Comparison of ENCODE assay signal across 17 cellular contexts in the genomic region with DNA sequence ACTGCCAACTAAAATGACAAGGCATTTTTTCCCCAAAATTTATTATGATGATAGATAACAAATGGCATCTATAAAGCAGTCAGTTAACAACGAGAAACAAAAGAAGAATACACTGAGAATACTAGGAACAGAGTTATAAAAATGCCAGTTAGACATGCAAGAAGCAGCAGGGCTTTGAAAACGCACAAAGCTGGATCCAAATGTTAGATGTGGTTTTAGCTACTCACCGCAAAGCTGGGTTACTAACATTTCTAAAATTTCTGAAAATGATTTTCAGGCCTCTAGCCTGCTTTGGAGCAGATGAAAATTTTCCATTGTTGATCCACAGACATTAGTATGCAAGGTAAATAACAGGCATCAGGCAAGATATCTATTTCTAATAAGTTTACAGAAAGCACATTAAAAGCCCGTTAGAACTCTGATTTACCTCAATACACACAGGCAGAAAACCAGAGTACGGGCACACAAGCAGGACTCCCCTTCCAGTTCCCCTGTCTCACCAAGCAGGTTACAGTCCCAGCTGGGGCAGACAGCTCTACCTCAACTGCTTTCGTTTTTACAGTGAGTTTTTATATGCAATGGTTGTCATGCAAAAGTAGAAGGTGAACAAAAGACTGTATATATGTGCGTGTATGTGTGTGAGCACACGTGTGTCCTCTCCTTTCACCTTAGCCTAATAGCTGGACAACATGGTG. TPM values are rescaled to one million over a fixed set of nuclear protein-coding genes. Genes with fewer than 3 reads are reported as not detected.
DNase-seq lines count a peak whose midpoint lies in the region; ATAC-seq and TF ChIP-seq lines count a peak whose summit lies in the region.
"Had no signal": no experiment of that assay in that cellular context is flagged by ENCODE, and none has a peak within 500 bp of the region (broad histone marks: within the 10 kb centered on the region; RNA-seq: fewer than 3 reads in every experiment).

No MANE protein-coding gene starts in this region.

- H3K9ac ChIP-seq in PC-3 (ENCODE audit: low read length) = no peak overlapping the region

- intact Hi-C loops in PC-3 (cut with micrococcal nuclease) = no loop called here
- intact Hi-C loops in Calu3 (cut with micrococcal nuclease; ENCODE audit: unreplicated experiment) = no loop called here

- H3K4me3 ChIP-seq in BJ (ENCODE audit: low read depth, low read length) (no peak overlapping the region), PC-3 (ENCODE audit: low read length) (no peak overlapping the region)
- H3K4me3 ChIP-seq: ovary, thoracic aorta had no signal

- no peaks in the 10 kb centered on the region for H3K4me1 ChIP-seq in PC-3 (ENCODE audit: insufficient read depth, low read length)

- DNase-seq in BJ (ENCODE audit: low read depth) = peak; percentile 61
- peak; percentile 71 for DNase-seq in LHCN-M2 (ENCODE audit: low read depth)
- no peak for DNase-seq in chondrocyte (ENCODE audit: low spot score)
- DNase-seq in nephron progenitor cell = no peak
- DNase-seq in activated naive CD8-positive, alpha-beta T cell treated with anti-CD3 and anti-CD28 coated beads for 36 hours = no peak
- DNase-seq in PC-3 = no peak
- DNase-seq in Calu3 = no peak
- DNase-seq: brain microvascular endothelial cell; CD8-positive, alpha-beta memory T cell; effector CD4-positive, alpha-beta T cell; MM.1S; NCI-H2029; NCI-H526 had no signal

- POLR2A ChIA-PET in BJ (lab: Charles Lee) (interaction anchor here (0.7 kb wide), 1 partner anchor 18 kb away, joined by 9 read pairs; no protein-coding TSS in a partner anchor), PC-3 (lab: Charles Lee; ENCODE audit: unreplicated experiment) (no interaction called here)

- BruUV-seq in PC-3 (replicated peaks; lab: Mats Ljungman, UMichigan) (no TSS peak), Calu3 (replicated peaks; lab: Mats Ljungman, UMichigan) (no TSS peak)

- no peak overlapping the region for H2AFZ ChIP-seq in PC-3 (ENCODE audit: low read length)

- H3K4me1 Mint-ChIP-seq in chondrocyte (ENCODE audit: low read depth) = peaks cover 21% of the 10 kb centered on the region
- H3K4me1 Mint-ChIP-seq in nephron progenitor cell = peaks cover 76% of the 10 kb centered on the region
- H3K4me1 Mint-ChIP-seq in activated naive CD8-positive, alpha-beta T cell treated with anti-CD3 and anti-CD28 coated beads for 36 hours = peaks cover 5% of the 10 kb centered on the region
- no peaks in the 10 kb centered on the region for H3K4me1 Mint-ChIP-seq in Calu3 (ENCODE audit: low read depth, unreplicated experiment)

- H3K9me3 Mint-ChIP-seq in chondrocyte (ENCODE audit: low read depth) = peaks cover 3% of the 10 kb centered on the region
- peaks cover 3% of the 10 kb centered on the region for H3K9me3 Mint-ChIP-seq in nephron progenitor cell
- no peaks in the 10 kb centered on the region for H3K9me3 Mint-ChIP-seq in activated naive CD8-positive, alpha-beta T cell treated with anti-CD3 and anti-CD28 coated beads for 36 hours
- peaks cover 14% of the 10 kb centered on the region for H3K9me3 Mint-ChIP-seq in Calu3 (ENCODE audit: low read depth, unreplicated experiment)

- H3K36me3 ChIP-seq in BJ (ENCODE audit: control insufficient read depth, insufficient read depth, low read length) (peaks cover 2% of the 10 kb centered on the region; the same call in 1 of the 2 replicates), PC-3 (ENCODE audit: low read depth, low read length) (no peaks in the 10 kb centered on the region)
- H3K36me3 ChIP-seq: brain microvascular endothelial cell, ovary, thoracic aorta had no signal

- H3K79me2 ChIP-seq in PC-3 (ENCODE audit: low read length) = no peaks in the 10 kb centered on the region

- H3K4me3 Mint-ChIP-seq in chondrocyte (ENCODE audit: unreplicated experiment) (no peak overlapping the region), nephron progenitor cell (peak overlapping the region; percentile 35), Calu3 (ENCODE audit: low read depth, unreplicated experiment) (no peak overlapping the region)
- H3K4me3 Mint-ChIP-seq in activated naive CD8-positive, alpha-beta T cell treated with anti-CD3 and anti-CD28 coated beads for 36 hours = no peak overlapping the region
- H3K4me3 Mint-ChIP-seq: CD8-positive, alpha-beta memory T cell had no signal

- TF ChIP-seq CTCF in BJ (IDR thresholded peaks at IDR 0.05; ENCODE audit: insufficient read depth, low read depth, low read length) = no peak
- no peak for TF ChIP-seq CTCF in chondrocyte (IDR thresholded peaks at IDR 0.05)
- no peak for TF ChIP-seq CTCF in nephron progenitor cell (IDR thresholded peaks at IDR 0.05)
- TF ChIP-seq CTCF in PC-3 (conservative IDR thresholded peaks at IDR 0.05; ENCODE audit: low read depth, low read length) = no peak
- no peak for TF ChIP-seq CTCF in Calu3 (IDR thresholded peaks at IDR 0.05; ENCODE audit: unreplicated experiment)

- H3K9me2 ChIP-seq in PC-3 (replicated peaks; ENCODE audit: low read length) = no peaks in the 10 kb centered on the region

- H3K27me3 Mint-ChIP-seq in chondrocyte (ENCODE audit: low read depth) (no peaks in the 10 kb centered on the region), nephron progenitor cell (ENCODE audit: low read depth, poor library complexity) (no peaks in the 10 kb centered on the region), Calu3 (ENCODE audit: unreplicated experiment) (peaks cover 23% of the 10 kb centered on the region)
- H3K27me3 Mint-ChIP-seq in activated naive CD8-positive, alpha-beta T cell treated with anti-CD3 and anti-CD28 coated beads for 36 hours = peaks cover 3% of the 10 kb centered on the region
- H3K27me3 Mint-ChIP-seq: CD8-positive, alpha-beta memory T cell had no signal

- peaks cover 3% of the 10 kb centered on the region for H3K36me3 Mint-ChIP-seq in chondrocyte (ENCODE audit: low read depth)
- peaks cover 54% of the 10 kb centered on the region for H3K36me3 Mint-ChIP-seq in nephron progenitor cell (ENCODE audit: low read depth)
- H3K36me3 Mint-ChIP-seq in activated naive CD8-positive, alpha-beta T cell treated with anti-CD3 and anti-CD28 coated beads for 36 hours = no peaks in the 10 kb centered on the region
- no peaks in the 10 kb centered on the region for H3K36me3 Mint-ChIP-seq in Calu3 (ENCODE audit: insufficient read depth, unreplicated experiment)

- CTCF ChIA-PET in BJ (lab: Yijun Ruan, JAX) = interaction anchor here (1.6 to 1.8 kb wide), 2 partner anchors 10 to 30 kb away, joined by 4 to 5 read pairs; no protein-coding TSS in a partner anchor
- CTCF ChIA-PET in PC-3 (lab: Charles Lee) = no interaction called here
- CTCF ChIA-PET in Calu3 (lab: Charles Lee) = interaction anchor here (0.6 kb wide), 1 partner anchor 23 kb away, joined by 6 read pairs; no protein-coding TSS in a partner anchor

- peak overlapping the region; percentile 43 for H3K27ac Mint-ChIP-seq in chondrocyte (ENCODE audit: unreplicated experiment)
- H3K27ac Mint-ChIP-seq in nephron progenitor cell = peak overlapping the region; percentile 80
- H3K27ac Mint-ChIP-seq in activated naive CD8-positive, alpha-beta T cell treated with anti-CD3 and anti-CD28 coated beads for 36 hours = no peak overlapping the region
- no peak overlapping the region for H3K27ac Mint-ChIP-seq in Calu3 (ENCODE audit: unreplicated experiment)
- H3K27ac Mint-ChIP-seq: CD8-positive, alpha-beta memory T cell had no signal

- H3F3A ChIP-seq in PC-3 (ENCODE audit: low read length, unreplicated experiment) = no peaks in the 10 kb centered on the region

- no peaks in the 10 kb centered on the region for H4K20me1 ChIP-seq in PC-3 (ENCODE audit: low read length)

- ATAC-seq in HG02970 (IDR thresholded peaks at IDR 0.05; ENCODE audit: low FRiP score, unreplicated experiment) (no peak), PC-3 (no peak)

- H3K4me2 ChIP-seq in PC-3 (ENCODE audit: low read length) = no peak overlapping the region

- no peak overlapping the region for H3K27ac ChIP-seq in PC-3 (ENCODE audit: low read length)
- H3K27ac ChIP-seq: brain microvascular endothelial cell, thoracic aorta had no signal

- H3K9me3 ChIP-seq in PC-3 (ENCODE audit: low read length) = no peaks in the 10 kb centered on the region
- H3K9me3 ChIP-seq: ovary, thoracic aorta had no signal

- H3K27me3 ChIP-seq in BJ (ENCODE audit: control insufficient read depth, insufficient read depth, low read length) = no peaks in the 10 kb centered on the region
- H3K27me3 ChIP-seq in PC-3 (ENCODE audit: low read length) = no peaks in the 10 kb centered on the region
- H3K27me3 ChIP-seq: brain microvascular endothelial cell, ovary had no signal

RNA-seq across cellular contexts. Expression of gene GLI3, which starts 37.9 kb away (rescaled TPM):
- polyA plus RNA-seq in BJ (2011; rRNA removed) = 4.4 and 5.1 TPM in 2 replicates
- polyA minus RNA-seq in BJ (2011; rRNA and poly(A)+ RNA removed) = 9.5 and 12.8 TPM in 2 replicates
- 2.6 and 4.4 TPM in 2 replicates for total RNA-seq in LHCN-M2 (2014; rRNA removed)
- polyA plus RNA-seq in LHCN-M2 (2012) = 3.4 TPM
- 11.7 to 37.8 TPM (median 12.1 TPM) in 3 replicates for total RNA-seq in chondrocyte
- total RNA-seq in activated naive CD8-positive, alpha-beta T cell treated with anti-CD3 and anti-CD28 coated beads for 36 hours = not detected
- 3.5 and 9.6 TPM in 2 replicates for total RNA-seq in PC-3 (2014; rRNA removed)
- total RNA-seq in Calu3 (2022) = not detected in 2 replicates
- total RNA-seq: G401 had no signal

Comparison
In these comparisons a context has a peak if more than half of its experiments do, and no peak if none do; other contexts are left out.
1. DNase-seq: peak in BJ (single experiment) and LHCN-M2 (single experiment); none in chondrocyte (single experiment), nephron progenitor cell (single experiment), activated naive CD8-positive, alpha-beta T cell treated with anti-CD3 and anti-CD28 coated beads for 36 hours (single experiment), PC-3 (single experiment) and Calu3 (single experiment).
2. H3K27ac Mint-ChIP-seq: peak in chondrocyte (single experiment) and nephron progenitor cell (single experiment); none in activated naive CD8-positive, alpha-beta T cell treated with anti-CD3 and anti-CD28 coated beads for 36 hours (single experiment) and Calu3 (single experiment).